ENCODE assay signal across 8 cellular contexts in the genomic region with DNA sequence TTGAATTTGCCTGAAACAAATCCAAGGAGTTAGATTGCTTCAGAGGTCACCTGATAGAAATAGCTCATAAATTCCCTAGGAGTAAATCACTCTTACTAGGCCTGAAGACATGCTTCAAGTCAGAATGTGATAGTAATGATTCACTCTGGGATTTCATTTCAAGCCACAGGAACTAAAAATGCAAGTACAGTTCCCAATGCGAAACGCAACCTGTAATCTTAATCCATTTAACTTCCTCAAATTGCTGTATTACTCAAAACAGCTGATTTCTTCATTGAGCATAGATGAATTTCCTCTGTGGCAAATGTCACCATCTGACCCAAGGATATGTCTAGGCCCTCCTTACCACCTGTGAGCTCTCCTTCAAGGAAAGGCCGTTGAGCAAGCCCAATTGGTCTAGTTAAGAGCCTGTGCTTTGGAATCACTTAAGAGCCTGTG. TPM values are rescaled to one million over a fixed set of nuclear protein-coding genes. Genes with fewer than 3 reads are reported as not detected.
DNase-seq lines count a peak whose midpoint lies in the region; ATAC-seq and TF ChIP-seq lines count a peak whose summit lies in the region.

No MANE protein-coding gene starts in this region.

- ATAC-seq in GM18909 (IDR thresholded peaks at IDR 0.05; ENCODE audit: poor library complexity, unreplicated experiment) = peak; percentile 72
- peak; percentile 62 for ATAC-seq in HG03135 (IDR thresholded peaks at IDR 0.05; ENCODE audit: unreplicated experiment)
- no peak for ATAC-seq in GM19397 (IDR thresholded peaks at IDR 0.05; ENCODE audit: unreplicated experiment)

- H2AFZ ChIP-seq in smooth muscle cell (ENCODE audit: low read depth) = no peak overlapping the region

- H3K4me2 ChIP-seq in smooth muscle cell = no peak overlapping the region

- TF ChIP-seq CTCF in smooth muscle cell (IDR thresholded peaks at IDR 0.05; ENCODE audit: borderline replicate concordance, insufficient read depth, poor library complexity, severe bottlenecking) = no peak

- H3K9me3 ChIP-seq in smooth muscle cell (replicated peaks; ENCODE audit: low read depth) = no peaks in the 10 kb centered on the region

- no peaks in the 10 kb centered on the region for H3F3A ChIP-seq in smooth muscle cell (ENCODE audit: low read depth)

- no peaks in the 10 kb centered on the region for H3K27me3 ChIP-seq in smooth muscle cell (ENCODE audit: low read depth)

- H3K4me1 ChIP-seq in smooth muscle cell (ENCODE audit: low read depth) = no peaks in the 10 kb centered on the region

- H3K36me3 ChIP-seq in smooth muscle cell (ENCODE audit: low read depth) = no peaks in the 10 kb centered on the region

- H3K4me3 ChIP-seq in smooth muscle cell = no peak overlapping the region

- DNase-seq in A172 (ENCODE audit: low spot score) = peak; percentile 76
- peak; percentile 11 for DNase-seq in UCSD-AML1 (lab: John Stamatoyannopoulos, UW; ENCODE audit: unreplicated experiment)
- DNase-seq in smooth muscle cell (lab: John Stamatoyannopoulos, UW; ENCODE audit: unreplicated experiment) = no peak
- no peak for DNase-seq in substantia nigra (lab: John Stamatoyannopoulos, UW)
- no peak for DNase-seq in RPMI8226

- 53% methylated on average over 3 of the region's 3 CpGs for WGBS in smooth muscle cell (ENCODE audit: low lambda C conversion rate)

- no peaks in the 10 kb centered on the region for H4K20me1 ChIP-seq in smooth muscle cell (ENCODE audit: low read depth)

- no peaks in the 10 kb centered on the region for H3K79me2 ChIP-seq in smooth muscle cell (ENCODE audit: low read depth)

- H3K27ac ChIP-seq in smooth muscle cell (ENCODE audit: low read depth) = peak overlapping the region; percentile 5
- H3K27ac ChIP-seq in substantia nigra (ENCODE audit: low read depth, low read length, poor library complexity, severe bottlenecking) = no peak overlapping the region

- no peak overlapping the region for H3K9ac ChIP-seq in smooth muscle cell (ENCODE audit: low read depth)

RNA-seq across cellular contexts. Expression of a gene that starts 32.1 kb away (rescaled TPM):
- 97.7 and 112 TPM in 2 replicates for total RNA-seq in A172 (2014; rRNA removed; shearing (Covaris generic))
- total RNA-seq in smooth muscle cell = 1,401 and 1,456 TPM in 2 replicates
- 555 and 672 TPM in 2 replicates for polyA plus RNA-seq in smooth muscle cell

Comparison
In these comparisons a context has a peak if more than half of its experiments do, and no peak if none do; other contexts are left out.
1. DNase-seq: peak in A172 (single experiment) and UCSD-AML1 (single experiment); none in smooth muscle cell (single experiment), substantia nigra (0 of 49) and RPMI8226 (single experiment).
2. RNA of a gene that starts 32.1 kb away (total RNA-seq): 1,401 to 1,456 TPM in smooth muscle cell; 97.7 to 112 TPM in A172; every median in the first group is over 10 times any median in the second.